1 cellular context compared by ENCODE assay signal in the genomic region with DNA sequence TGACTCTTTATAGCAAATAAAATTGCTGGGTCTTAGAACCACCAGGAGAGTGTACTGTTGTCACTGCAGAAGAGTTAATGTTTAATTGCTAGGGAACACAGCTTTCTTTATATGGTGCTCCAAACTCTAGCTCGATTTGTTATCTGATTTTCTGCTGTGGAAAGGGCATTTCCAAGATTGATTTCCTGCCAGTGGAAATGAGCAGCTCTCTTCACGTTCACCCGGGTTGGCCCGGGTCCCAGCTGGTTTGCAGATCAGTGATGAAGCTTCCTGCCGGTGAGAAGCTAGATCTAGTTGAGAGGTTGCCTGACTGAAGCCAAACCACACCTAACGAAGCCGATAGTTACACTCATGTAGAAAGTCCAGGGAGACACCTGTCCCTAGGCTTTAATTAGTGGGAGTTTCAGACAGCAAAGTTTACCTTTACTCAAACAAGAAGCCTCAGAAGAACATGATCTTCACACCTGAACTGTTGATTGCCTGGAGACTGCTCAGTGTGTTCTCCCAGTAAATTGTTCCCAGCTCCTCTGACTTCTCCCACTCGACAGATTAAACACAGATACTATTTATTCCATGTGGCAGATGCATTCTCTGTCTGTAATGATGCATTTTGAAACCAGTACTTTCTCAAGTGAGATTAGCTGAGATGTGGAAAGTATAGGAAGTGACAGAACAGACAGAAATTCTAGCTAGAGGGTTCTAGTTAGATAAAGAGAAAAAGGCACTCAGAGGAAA.
TF ChIP-seq lines count a peak whose summit lies in the region.

No MANE protein-coding gene starts in this region.

TF ChIP-seq in HepG2, 621 proteins besides CTCF, POLR2A, EP300 and RAD21 (continued from another document and continues in another):
- TF ChIP-seq ZNF614 (CRISPR knock-in tag; IDR thresholded peaks at IDR 0.05; ENCODE audit: borderline replicate concordance) (peak; percentile 59; the same call in 1 of the 2 replicates), PITX1 (CRISPR knock-in tag; IDR thresholded peaks at IDR 0.05) (no peak), ZZZ3 (CRISPR knock-in tag; IDR thresholded peaks at IDR 0.05; ENCODE audit: borderline replicate concordance) (no peak), HMGA1 (CRISPR knock-in tag; conservative IDR thresholded peaks at IDR 0.05) (no peak), ZNF18 (CRISPR knock-in tag; IDR thresholded peaks at IDR 0.05; ENCODE audit: insufficient replicate concordance) (peak; percentile 87), ZNF7 (CRISPR knock-in tag; IDR thresholded peaks at IDR 0.05) (no peak), HDAC1 (CRISPR knock-in tag; IDR thresholded peaks at IDR 0.05) (no peak; the same call in none of the 2 replicates), RBM22 (optimal IDR thresholded peaks at IDR 0.05; ENCODE audit: low read length) (peak; percentile 77), GPBP1L1 (CRISPR knock-in tag; IDR thresholded peaks at IDR 0.05) (no peak), KMT2B (CRISPR knock-in tag; IDR thresholded peaks at IDR 0.05) (no peak), ZNF629 (CRISPR knock-in tag; conservative IDR thresholded peaks at IDR 0.05) (no peak), FOXO1 (CRISPR knock-in tag; IDR thresholded peaks at IDR 0.05) (peak; percentile 19; the same call in 1 of the 2 replicates), GPN1 (CRISPR knock-in tag; IDR thresholded peaks at IDR 0.05; ENCODE audit: borderline replicate concordance) (no peak), ZFAT (CRISPR knock-in tag; conservative IDR thresholded peaks at IDR 0.05) (no peak), ZNF777 (CRISPR knock-in tag; IDR thresholded peaks at IDR 0.05) (no peak), MBD4 (IDR thresholded peaks at IDR 0.05; ENCODE audit: borderline replicate concordance, low read length) (0 out of 2 replicates have a peak, but pooled peaks have one; percentile 11), ZNF235 (CRISPR knock-in tag; IDR thresholded peaks at IDR 0.05; ENCODE audit: borderline replicate concordance) (no peak), SP2 (CRISPR knock-in tag; IDR thresholded peaks at IDR 0.05) (no peak), HMG20B (CRISPR knock-in tag; conservative IDR thresholded peaks at IDR 0.05) (no peak), ARNTL (CRISPR knock-in tag; IDR thresholded peaks at IDR 0.05) (peak; percentile 51; the same call in 1 of the 2 replicates), CBX5 (CRISPR knock-in tag; IDR thresholded peaks at IDR 0.05; ENCODE audit: borderline replicate concordance) (peak; percentile 71; the same call in 1 of the 2 replicates), NFKB2 (CRISPR knock-in tag; IDR thresholded peaks at IDR 0.05; ENCODE audit: borderline replicate concordance) (no peak), FIP1L1 (IDR thresholded peaks at IDR 0.05; ENCODE audit: borderline replicate concordance, insufficient read depth, low read depth, low read length) (no peak), ZNF747 (CRISPR knock-in tag; IDR thresholded peaks at IDR 0.05; ENCODE audit: borderline replicate concordance) (no peak), ZNF839 (CRISPR knock-in tag; IDR thresholded peaks at IDR 0.05; ENCODE audit: borderline replicate concordance) (no peak), CBX1 (IDR thresholded peaks at IDR 0.05; ENCODE audit: low read depth) (no peak), RFX3 (CRISPR knock-in tag; IDR thresholded peaks at IDR 0.05) (no peak), ZNF260 (CRISPR knock-in tag; IDR thresholded peaks at IDR 0.05; ENCODE audit: borderline replicate concordance, low read depth) (no peak), TAF1 (CRISPR knock-in tag; IDR thresholded peaks at IDR 0.05) (peak; percentile 25; the same call in 1 of the 2 replicates), ZNF75D (CRISPR knock-in tag; IDR thresholded peaks at IDR 0.05; ENCODE audit: borderline replicate concordance) (no peak), HMG20A (CRISPR knock-in tag; IDR thresholded peaks at IDR 0.05; ENCODE audit: borderline replicate concordance) (peak; percentile 45; the same call in 1 of the 2 replicates), PLRG1 (conservative IDR thresholded peaks at IDR 0.05) (no peak), KAT8 (CRISPR knock-in tag; IDR thresholded peaks at IDR 0.05) (peak; percentile 48; the same call in 1 of the 2 replicates), ZSCAN9 (CRISPR knock-in tag; IDR thresholded peaks at IDR 0.05; ENCODE audit: borderline replicate concordance) (peak; percentile 36; the same call in 1 of the 2 replicates), POLR2AphosphoS5 (IDR thresholded peaks at IDR 0.05; ENCODE audit: low read depth, low read length) (peak; percentile 67), LBX2 (CRISPR knock-in tag; IDR thresholded peaks at IDR 0.05; ENCODE audit: borderline replicate concordance) (no peak), HOXA3 (CRISPR knock-in tag; IDR thresholded peaks at IDR 0.05) (peak; percentile 45)
- TF ChIP-seq, protein P1, sequence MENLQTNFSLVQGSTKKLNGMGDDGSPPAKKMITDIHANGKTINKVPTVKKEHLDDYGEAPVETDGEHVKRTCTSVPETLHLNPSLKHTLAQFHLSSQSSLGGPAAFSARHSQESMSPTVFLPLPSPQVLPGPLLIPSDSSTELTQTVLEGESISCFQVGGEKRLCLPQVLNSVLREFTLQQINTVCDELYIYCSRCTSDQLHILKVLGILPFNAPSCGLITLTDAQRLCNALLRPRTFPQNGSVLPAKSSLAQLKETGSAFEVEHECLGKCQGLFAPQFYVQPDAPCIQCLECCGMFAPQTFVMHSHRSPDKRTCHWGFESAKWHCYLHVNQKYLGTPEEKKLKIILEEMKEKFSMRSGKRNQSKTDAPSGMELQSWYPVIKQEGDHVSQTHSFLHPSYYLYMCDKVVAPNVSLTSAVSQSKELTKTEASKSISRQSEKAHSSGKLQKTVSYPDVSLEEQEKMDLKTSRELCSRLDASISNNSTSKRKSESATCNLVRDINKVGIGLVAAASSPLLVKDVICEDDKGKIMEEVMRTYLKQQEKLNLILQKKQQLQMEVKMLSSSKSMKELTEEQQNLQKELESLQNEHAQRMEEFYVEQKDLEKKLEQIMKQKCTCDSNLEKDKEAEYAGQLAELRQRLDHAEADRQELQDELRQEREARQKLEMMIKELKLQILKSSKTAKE (CRISPR knock-in tag; IDR thresholded peaks at IDR 0.05; ENCODE audit: borderline replicate concordance), result no peak
- TF ChIP-seq, protein P2, sequence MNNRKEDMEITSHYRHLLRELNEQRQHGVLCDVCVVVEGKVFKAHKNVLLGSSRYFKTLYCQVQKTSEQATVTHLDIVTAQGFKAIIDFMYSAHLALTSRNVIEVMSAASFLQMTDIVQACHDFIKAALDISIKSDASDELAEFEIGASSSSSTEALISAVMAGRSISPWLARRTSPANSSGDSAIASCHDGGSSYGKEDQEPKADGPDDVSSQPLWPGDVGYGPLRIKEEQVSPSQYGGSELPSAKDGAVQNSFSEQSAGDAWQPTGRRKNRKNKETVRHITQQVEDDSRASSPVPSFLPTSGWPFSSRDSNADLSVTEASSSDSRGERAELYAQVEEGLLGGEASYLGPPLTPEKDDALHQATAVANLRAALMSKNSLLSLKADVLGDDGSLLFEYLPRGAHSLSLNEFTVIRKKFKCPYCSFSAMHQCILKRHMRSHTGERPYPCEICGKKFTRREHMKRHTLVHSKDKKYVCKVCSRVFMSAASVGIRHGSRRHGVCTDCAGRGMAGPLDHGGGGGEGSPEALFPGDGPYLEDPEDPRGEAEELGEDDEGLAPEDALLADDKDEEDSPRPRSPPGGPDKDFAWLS (CRISPR knock-in tag; IDR thresholded peaks at IDR 0.05; ENCODE audit: borderline replicate concordance), result no peak
- TF ChIP-seq, protein P3, sequence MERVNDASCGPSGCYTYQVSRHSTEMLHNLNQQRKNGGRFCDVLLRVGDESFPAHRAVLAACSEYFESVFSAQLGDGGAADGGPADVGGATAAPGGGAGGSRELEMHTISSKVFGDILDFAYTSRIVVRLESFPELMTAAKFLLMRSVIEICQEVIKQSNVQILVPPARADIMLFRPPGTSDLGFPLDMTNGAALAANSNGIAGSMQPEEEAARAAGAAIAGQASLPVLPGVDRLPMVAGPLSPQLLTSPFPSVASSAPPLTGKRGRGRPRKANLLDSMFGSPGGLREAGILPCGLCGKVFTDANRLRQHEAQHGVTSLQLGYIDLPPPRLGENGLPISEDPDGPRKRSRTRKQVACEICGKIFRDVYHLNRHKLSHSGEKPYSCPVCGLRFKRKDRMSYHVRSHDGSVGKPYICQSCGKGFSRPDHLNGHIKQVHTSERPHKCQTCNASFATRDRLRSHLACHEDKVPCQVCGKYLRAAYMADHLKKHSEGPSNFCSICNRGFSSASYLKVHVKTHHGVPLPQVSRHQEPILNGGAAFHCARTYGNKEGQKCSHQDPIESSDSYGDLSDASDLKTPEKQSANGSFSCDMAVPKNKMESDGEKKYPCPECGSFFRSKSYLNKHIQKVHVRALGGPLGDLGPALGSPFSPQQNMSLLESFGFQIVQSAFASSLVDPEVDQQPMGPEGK (CRISPR knock-in tag; IDR thresholded peaks at IDR 0.05), result no peak; the same call in 1 of the 2 replicates
- TF ChIP-seq, protein P4, sequence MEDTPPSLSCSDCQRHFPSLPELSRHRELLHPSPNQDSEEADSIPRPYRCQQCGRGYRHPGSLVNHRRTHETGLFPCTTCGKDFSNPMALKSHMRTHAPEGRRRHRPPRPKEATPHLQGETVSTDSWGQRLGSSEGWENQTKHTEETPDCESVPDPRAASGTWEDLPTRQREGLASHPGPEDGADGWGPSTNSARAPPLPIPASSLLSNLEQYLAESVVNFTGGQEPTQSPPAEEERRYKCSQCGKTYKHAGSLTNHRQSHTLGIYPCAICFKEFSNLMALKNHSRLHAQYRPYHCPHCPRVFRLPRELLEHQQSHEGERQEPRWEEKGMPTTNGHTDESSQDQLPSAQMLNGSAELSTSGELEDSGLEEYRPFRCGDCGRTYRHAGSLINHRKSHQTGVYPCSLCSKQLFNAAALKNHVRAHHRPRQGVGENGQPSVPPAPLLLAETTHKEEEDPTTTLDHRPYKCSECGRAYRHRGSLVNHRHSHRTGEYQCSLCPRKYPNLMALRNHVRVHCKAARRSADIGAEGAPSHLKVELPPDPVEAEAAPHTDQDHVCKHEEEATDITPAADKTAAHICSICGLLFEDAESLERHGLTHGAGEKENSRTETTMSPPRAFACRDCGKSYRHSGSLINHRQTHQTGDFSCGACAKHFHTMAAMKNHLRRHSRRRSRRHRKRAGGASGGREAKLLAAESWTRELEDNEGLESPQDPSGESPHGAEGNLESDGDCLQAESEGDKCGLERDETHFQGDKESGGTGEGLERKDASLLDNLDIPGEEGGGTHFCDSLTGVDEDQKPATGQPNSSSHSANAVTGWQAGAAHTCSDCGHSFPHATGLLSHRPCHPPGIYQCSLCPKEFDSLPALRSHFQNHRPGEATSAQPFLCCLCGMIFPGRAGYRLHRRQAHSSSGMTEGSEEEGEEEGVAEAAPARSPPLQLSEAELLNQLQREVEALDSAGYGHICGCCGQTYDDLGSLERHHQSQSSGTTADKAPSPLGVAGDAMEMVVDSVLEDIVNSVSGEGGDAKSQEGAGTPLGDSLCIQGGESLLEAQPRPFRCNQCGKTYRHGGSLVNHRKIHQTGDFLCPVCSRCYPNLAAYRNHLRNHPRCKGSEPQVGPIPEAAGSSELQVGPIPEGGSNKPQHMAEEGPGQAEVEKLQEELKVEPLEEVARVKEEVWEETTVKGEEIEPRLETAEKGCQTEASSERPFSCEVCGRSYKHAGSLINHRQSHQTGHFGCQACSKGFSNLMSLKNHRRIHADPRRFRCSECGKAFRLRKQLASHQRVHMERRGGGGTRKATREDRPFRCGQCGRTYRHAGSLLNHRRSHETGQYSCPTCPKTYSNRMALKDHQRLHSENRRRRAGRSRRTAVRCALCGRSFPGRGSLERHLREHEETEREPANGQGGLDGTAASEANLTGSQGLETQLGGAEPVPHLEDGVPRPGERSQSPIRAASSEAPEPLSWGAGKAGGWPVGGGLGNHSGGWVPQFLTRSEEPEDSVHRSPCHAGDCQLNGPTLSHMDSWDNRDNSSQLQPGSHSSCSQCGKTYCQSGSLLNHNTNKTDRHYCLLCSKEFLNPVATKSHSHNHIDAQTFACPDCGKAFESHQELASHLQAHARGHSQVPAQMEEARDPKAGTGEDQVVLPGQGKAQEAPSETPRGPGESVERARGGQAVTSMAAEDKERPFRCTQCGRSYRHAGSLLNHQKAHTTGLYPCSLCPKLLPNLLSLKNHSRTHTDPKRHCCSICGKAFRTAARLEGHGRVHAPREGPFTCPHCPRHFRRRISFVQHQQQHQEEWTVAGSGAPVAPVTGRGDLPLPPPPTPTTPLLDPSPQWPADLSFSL (CRISPR knock-in tag; IDR thresholded peaks at IDR 0.05), result no peak
- TF ChIP-seq, protein P5, sequence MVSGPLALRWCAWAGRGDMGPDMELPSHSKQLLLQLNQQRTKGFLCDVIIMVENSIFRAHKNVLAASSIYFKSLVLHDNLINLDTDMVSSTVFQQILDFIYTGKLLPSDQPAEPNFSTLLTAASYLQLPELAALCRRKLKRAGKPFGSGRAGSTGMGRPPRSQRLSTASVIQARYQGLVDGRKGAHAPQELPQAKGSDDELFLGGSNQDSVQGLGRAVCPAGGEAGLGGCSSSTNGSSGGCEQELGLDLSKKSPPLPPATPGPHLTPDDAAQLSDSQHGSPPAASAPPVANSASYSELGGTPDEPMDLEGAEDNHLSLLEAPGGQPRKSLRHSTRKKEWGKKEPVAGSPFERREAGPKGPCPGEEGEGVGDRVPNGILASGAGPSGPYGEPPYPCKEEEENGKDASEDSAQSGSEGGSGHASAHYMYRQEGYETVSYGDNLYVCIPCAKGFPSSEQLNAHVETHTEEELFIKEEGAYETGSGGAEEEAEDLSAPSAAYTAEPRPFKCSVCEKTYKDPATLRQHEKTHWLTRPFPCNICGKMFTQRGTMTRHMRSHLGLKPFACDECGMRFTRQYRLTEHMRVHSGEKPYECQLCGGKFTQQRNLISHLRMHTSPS (CRISPR knock-in tag; IDR thresholded peaks at IDR 0.05; ENCODE audit: low read depth), result peak; percentile 54; the same call in 1 of the 2 replicates
